Comparison of ENCODE assay signal across 1 cellular context in genomic region chr1:1307908-1308755, GRCh38.
TF ChIP-seq lines count a peak whose summit lies in the region.

A gene with protein sequence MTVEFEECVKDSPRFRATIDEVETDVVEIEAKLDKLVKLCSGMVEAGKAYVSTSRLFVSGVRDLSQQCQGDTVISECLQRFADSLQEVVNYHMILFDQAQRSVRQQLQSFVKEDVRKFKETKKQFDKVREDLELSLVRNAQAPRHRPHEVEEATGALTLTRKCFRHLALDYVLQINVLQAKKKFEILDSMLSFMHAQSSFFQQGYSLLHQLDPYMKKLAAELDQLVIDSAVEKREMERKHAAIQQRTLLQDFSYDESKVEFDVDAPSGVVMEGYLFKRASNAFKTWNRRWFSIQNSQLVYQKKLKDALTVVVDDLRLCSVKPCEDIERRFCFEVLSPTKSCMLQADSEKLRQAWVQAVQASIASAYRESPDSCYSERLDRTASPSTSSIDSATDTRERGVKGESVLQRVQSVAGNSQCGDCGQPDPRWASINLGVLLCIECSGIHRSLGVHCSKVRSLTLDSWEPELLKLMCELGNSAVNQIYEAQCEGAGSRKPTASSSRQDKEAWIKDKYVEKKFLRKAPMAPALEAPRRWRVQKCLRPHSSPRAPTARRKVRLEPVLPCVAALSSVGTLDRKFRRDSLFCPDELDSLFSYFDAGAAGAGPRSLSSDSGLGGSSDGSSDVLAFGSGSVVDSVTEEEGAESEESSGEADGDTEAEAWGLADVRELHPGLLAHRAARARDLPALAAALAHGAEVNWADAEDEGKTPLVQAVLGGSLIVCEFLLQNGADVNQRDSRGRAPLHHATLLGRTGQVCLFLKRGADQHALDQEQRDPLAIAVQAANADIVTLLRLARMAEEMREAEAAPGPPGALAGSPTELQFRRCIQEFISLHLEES (minus strand): TSS chr1:1307930. CDS start chr1:1307815, 115 bp downstream.
A gene with protein sequence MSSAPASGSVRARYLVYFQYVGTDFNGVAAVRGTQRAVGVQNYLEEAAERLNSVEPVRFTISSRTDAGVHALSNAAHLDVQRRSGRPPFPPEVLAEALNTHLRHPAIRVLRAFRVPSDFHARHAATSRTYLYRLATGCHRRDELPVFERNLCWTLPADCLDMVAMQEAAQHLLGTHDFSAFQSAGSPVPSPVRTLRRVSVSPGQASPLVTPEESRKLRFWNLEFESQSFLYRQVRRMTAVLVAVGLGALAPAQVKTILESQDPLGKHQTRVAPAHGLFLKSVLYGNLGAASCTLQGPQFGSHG (plus strand): TSS chr1:1308597. CDS start chr1:1308644, 47 bp downstream.

TF ChIP-seq in K562, 482 proteins besides CTCF, POLR2A, EP300 and RAD21 (continued from another document and continues in another):
- TF ChIP-seq ID3 (CRISPR knock-in tag; IDR thresholded peaks at IDR 0.05) (no peak), ID3 (tag; IDR thresholded peaks at IDR 0.05) (peak; percentile 63; the same call in 1 of the 2 replicates), DNMT1 (IDR thresholded peaks at IDR 0.05) (no peak), BRD4 (IDR thresholded peaks at IDR 0.05) (0 out of 2 replicates have a peak, but pooled peaks have one; percentile 31), POU5F1 (IDR thresholded peaks at IDR 0.05; ENCODE audit: borderline replicate concordance, low read depth, low read length, partially characterized antibody) (no peak), NEUROD1 (IDR thresholded peaks at IDR 0.05; ENCODE audit: borderline replicate concordance, low read depth, low read length, partially characterized antibody) (peak; percentile 86), ZBTB34 (CRISPR knock-in tag; IDR thresholded peaks at IDR 0.05) (no peak), MBD1 (CRISPR knock-in tag; IDR thresholded peaks at IDR 0.05) (no peak), GTF2E2 (tag; IDR thresholded peaks at IDR 0.05) (no peak; the same call in 1 of the 2 replicates), ETS1 (conservative IDR thresholded peaks at IDR 0.05; ENCODE audit: control insufficient read depth, low read depth, low read length) (peak; percentile 82; the same call in 1 of the 2 replicates), ZNF41 (CRISPR knock-in tag; conservative IDR thresholded peaks at IDR 0.05) (no peak), ZBTB1 (CRISPR knock-in tag; IDR thresholded peaks at IDR 0.05; ENCODE audit: borderline replicate concordance, low read depth) (0 out of 2 replicates have a peak, but pooled peaks have one; percentile 26), RBM34 (IDR thresholded peaks at IDR 0.05; ENCODE audit: borderline replicate concordance, insufficient read depth, low read length) (peak; percentile 16; the same call in 1 of the 2 replicates), ARID2 (IDR thresholded peaks at IDR 0.05) (no peak), ZBTB9 (CRISPR knock-in tag; IDR thresholded peaks at IDR 0.05) (no peak), NRF1 (conservative IDR thresholded peaks at IDR 0.05 in 1 of 2, IDR thresholded peaks at IDR 0.05 in 1 of 2) (peak; percentile 92 to 93), U2AF1 (optimal IDR thresholded peaks at IDR 0.05; ENCODE audit: low read depth, low read length) (peak; percentile 98), ZSCAN29 (IDR thresholded peaks at IDR 0.05) (no peak), SOX6 (IDR thresholded peaks at IDR 0.05) (no peak; the same call in none of the 2 replicates), ERF (CRISPR knock-in tag; IDR thresholded peaks at IDR 0.05) (no peak), ZNF217 (CRISPR knock-in tag; IDR thresholded peaks at IDR 0.05) (no peak), RHOXF2B (CRISPR knock-in tag; conservative IDR thresholded peaks at IDR 0.05) (no peak), HNRNPLL (IDR thresholded peaks at IDR 0.05; ENCODE audit: low read depth, low read length, poor library complexity, severe bottlenecking) (peak; percentile 62)
- TF ChIP-seq, protein P1, sequence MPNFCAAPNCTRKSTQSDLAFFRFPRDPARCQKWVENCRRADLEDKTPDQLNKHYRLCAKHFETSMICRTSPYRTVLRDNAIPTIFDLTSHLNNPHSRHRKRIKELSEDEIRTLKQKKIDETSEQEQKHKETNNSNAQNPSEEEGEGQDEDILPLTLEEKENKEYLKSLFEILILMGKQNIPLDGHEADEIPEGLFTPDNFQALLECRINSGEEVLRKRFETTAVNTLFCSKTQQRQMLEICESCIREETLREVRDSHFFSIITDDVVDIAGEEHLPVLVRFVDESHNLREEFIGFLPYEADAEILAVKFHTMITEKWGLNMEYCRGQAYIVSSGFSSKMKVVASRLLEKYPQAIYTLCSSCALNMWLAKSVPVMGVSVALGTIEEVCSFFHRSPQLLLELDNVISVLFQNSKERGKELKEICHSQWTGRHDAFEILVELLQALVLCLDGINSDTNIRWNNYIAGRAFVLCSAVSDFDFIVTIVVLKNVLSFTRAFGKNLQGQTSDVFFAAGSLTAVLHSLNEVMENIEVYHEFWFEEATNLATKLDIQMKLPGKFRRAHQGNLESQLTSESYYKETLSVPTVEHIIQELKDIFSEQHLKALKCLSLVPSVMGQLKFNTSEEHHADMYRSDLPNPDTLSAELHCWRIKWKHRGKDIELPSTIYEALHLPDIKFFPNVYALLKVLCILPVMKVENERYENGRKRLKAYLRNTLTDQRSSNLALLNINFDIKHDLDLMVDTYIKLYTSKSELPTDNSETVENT (CRISPR knock-in tag; IDR thresholded peaks at IDR 0.05) = peak; percentile 64; the same call in 1 of the 2 replicates
- TF ChIP-seq, protein P2, sequence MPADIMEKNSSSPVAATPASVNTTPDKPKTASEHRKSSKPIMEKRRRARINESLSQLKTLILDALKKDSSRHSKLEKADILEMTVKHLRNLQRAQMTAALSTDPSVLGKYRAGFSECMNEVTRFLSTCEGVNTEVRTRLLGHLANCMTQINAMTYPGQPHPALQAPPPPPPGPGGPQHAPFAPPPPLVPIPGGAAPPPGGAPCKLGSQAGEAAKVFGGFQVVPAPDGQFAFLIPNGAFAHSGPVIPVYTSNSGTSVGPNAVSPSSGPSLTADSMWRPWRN (IDR thresholded peaks at IDR 0.05; ENCODE audit: low read depth) = no peak
- TF ChIP-seq, protein P3, sequence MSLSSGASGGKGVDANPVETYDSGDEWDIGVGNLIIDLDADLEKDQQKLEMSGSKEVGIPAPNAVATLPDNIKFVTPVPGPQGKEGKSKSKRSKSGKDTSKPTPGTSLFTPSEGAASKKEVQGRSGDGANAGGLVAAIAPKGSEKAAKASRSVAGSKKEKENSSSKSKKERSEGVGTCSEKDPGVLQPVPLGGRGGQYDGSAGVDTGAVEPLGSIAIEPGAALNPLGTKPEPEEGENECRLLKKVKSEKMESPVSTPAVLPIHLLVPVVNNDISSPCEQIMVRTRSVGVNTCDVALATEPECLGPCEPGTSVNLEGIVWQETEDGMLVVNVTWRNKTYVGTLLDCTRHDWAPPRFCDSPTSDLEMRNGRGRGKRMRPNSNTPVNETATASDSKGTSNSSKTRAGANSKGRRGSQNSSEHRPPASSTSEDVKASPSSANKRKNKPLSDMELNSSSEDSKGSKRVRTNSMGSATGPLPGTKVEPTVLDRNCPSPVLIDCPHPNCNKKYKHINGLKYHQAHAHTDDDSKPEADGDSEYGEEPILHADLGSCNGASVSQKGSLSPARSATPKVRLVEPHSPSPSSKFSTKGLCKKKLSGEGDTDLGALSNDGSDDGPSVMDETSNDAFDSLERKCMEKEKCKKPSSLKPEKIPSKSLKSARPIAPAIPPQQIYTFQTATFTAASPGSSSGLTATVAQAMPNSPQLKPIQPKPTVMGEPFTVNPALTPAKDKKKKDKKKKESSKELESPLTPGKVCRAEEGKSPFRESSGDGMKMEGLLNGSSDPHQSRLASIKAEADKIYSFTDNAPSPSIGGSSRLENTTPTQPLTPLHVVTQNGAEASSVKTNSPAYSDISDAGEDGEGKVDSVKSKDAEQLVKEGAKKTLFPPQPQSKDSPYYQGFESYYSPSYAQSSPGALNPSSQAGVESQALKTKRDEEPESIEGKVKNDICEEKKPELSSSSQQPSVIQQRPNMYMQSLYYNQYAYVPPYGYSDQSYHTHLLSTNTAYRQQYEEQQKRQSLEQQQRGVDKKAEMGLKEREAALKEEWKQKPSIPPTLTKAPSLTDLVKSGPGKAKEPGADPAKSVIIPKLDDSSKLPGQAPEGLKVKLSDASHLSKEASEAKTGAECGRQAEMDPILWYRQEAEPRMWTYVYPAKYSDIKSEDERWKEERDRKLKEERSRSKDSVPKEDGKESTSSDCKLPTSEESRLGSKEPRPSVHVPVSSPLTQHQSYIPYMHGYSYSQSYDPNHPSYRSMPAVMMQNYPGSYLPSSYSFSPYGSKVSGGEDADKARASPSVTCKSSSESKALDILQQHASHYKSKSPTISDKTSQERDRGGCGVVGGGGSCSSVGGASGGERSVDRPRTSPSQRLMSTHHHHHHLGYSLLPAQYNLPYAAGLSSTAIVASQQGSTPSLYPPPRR (CRISPR knock-in tag; IDR thresholded peaks at IDR 0.05; ENCODE audit: borderline replicate concordance) = no peak
- TF ChIP-seq, protein P4, sequence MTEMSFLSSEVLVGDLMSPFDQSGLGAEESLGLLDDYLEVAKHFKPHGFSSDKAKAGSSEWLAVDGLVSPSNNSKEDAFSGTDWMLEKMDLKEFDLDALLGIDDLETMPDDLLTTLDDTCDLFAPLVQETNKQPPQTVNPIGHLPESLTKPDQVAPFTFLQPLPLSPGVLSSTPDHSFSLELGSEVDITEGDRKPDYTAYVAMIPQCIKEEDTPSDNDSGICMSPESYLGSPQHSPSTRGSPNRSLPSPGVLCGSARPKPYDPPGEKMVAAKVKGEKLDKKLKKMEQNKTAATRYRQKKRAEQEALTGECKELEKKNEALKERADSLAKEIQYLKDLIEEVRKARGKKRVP (CRISPR knock-in tag; IDR thresholded peaks at IDR 0.05) = no peak
- TF ChIP-seq, protein P5, sequence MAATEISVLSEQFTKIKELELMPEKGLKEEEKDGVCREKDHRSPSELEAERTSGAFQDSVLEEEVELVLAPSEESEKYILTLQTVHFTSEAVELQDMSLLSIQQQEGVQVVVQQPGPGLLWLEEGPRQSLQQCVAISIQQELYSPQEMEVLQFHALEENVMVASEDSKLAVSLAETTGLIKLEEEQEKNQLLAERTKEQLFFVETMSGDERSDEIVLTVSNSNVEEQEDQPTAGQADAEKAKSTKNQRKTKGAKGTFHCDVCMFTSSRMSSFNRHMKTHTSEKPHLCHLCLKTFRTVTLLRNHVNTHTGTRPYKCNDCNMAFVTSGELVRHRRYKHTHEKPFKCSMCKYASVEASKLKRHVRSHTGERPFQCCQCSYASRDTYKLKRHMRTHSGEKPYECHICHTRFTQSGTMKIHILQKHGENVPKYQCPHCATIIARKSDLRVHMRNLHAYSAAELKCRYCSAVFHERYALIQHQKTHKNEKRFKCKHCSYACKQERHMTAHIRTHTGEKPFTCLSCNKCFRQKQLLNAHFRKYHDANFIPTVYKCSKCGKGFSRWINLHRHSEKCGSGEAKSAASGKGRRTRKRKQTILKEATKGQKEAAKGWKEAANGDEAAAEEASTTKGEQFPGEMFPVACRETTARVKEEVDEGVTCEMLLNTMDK (IDR thresholded peaks at IDR 0.05; ENCODE audit: borderline replicate concordance, insufficient read depth, low read depth, low read length, poor library complexity, severe bottlenecking) = no peak
- TF ChIP-seq, protein P6, sequence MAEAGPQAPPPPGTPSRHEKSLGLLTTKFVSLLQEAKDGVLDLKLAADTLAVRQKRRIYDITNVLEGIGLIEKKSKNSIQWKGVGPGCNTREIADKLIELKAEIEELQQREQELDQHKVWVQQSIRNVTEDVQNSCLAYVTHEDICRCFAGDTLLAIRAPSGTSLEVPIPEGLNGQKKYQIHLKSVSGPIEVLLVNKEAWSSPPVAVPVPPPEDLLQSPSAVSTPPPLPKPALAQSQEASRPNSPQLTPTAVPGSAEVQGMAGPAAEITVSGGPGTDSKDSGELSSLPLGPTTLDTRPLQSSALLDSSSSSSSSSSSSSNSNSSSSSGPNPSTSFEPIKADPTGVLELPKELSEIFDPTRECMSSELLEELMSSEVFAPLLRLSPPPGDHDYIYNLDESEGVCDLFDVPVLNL (CRISPR knock-in tag; IDR thresholded peaks at IDR 0.05; ENCODE audit: low read depth) = 0 out of 2 replicates have a peak, but pooled peaks have one; percentile 7
